In the genomic region with DNA sequence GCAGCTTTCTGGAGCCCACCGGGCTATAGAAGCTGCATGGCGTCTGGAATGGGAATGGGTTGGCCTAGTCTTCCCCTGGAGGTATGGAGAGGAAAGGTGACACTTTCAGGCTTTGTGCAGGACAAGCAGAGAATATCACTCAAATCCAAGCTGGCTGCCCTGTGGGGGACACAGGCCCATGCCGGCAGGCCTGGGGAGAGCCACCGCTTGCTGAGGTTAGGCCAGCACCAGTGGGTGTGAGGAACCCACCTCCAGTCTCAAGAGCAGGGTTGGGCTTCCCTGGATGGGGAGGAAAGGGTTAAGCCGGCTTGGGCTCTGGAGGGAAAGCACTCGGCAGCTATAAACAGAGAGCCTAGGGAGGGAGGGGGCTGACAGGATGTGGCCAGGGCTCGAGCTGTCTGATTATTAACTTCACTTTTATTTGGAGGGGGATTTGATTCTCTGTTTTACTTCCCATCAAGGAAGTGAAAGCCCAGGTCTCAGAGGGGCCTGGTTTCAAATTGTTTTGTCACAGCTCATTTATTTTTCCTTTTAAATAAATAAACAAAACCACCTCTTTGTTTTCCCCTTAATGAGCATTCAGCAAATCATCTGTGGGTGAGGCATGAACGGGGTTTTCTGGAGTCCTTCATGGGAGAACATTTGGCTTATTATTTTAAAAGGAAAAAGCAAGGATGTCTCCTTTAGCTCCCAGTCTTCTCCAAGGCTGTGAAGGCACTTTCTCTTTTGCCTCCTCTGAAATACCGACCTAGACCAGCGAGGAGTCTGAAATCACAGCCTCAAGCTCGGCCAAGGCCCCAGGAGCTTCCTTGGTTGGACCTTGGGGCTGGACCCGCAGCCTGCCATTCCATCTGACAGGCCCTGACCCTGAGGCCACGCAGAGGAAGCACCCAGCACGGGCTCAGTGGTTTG, we compare ENCODE assay signal across 1 cellular context.
TF ChIP-seq lines count a peak whose summit lies in the region.

No MANE protein-coding gene starts in this region.

TF ChIP-seq in HepG2, 621 proteins besides CTCF, POLR2A, EP300 and RAD21 (continued from another document and continues in another):
- TF ChIP-seq, protein P1, sequence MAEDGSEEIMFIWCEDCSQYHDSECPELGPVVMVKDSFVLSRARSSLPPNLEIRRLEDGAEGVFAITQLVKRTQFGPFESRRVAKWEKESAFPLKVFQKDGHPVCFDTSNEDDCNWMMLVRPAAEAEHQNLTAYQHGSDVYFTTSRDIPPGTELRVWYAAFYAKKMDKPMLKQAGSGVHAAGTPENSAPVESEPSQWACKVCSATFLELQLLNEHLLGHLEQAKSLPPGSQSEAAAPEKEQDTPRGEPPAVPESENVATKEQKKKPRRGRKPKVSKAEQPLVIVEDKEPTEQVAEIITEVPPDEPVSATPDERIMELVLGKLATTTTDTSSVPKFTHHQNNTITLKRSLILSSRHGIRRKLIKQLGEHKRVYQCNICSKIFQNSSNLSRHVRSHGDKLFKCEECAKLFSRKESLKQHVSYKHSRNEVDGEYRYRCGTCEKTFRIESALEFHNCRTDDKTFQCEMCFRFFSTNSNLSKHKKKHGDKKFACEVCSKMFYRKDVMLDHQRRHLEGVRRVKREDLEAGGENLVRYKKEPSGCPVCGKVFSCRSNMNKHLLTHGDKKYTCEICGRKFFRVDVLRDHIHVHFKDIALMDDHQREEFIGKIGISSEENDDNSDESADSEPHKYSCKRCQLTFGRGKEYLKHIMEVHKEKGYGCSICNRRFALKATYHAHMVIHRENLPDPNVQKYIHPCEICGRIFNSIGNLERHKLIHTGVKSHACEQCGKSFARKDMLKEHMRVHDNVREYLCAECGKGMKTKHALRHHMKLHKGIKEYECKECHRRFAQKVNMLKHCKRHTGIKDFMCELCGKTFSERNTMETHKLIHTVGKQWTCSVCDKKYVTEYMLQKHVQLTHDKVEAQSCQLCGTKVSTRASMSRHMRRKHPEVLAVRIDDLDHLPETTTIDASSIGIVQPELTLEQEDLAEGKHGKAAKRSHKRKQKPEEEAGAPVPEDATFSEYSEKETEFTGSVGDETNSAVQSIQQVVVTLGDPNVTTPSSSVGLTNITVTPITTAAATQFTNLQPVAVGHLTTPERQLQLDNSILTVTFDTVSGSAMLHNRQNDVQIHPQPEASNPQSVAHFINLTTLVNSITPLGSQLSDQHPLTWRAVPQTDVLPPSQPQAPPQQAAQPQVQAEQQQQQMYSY (CRISPR knock-in tag; IDR thresholded peaks at IDR 0.05) = peak; percentile 84
- peak; percentile 51; the same call in 1 of the 2 replicates for TF ChIP-seq FOXK1 (CRISPR knock-in tag; IDR thresholded peaks at IDR 0.05; ENCODE audit: borderline replicate concordance, low read depth)
- no peak for TF ChIP-seq MTF1 (CRISPR knock-in tag; IDR thresholded peaks at IDR 0.05)
- TF ChIP-seq, protein P2, sequence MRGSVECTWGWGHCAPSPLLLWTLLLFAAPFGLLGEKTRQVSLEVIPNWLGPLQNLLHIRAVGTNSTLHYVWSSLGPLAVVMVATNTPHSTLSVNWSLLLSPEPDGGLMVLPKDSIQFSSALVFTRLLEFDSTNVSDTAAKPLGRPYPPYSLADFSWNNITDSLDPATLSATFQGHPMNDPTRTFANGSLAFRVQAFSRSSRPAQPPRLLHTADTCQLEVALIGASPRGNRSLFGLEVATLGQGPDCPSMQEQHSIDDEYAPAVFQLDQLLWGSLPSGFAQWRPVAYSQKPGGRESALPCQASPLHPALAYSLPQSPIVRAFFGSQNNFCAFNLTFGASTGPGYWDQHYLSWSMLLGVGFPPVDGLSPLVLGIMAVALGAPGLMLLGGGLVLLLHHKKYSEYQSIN (CRISPR knock-in tag; IDR thresholded peaks at IDR 0.05; ENCODE audit: borderline replicate concordance) = no peak
- TF ChIP-seq, protein P3, sequence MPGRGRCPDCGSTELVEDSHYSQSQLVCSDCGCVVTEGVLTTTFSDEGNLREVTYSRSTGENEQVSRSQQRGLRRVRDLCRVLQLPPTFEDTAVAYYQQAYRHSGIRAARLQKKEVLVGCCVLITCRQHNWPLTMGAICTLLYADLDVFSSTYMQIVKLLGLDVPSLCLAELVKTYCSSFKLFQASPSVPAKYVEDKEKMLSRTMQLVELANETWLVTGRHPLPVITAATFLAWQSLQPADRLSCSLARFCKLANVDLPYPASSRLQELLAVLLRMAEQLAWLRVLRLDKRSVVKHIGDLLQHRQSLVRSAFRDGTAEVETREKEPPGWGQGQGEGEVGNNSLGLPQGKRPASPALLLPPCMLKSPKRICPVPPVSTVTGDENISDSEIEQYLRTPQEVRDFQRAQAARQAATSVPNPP (CRISPR knock-in tag; IDR thresholded peaks at IDR 0.05) = no peak
- TF ChIP-seq TAF1 (CRISPR knock-in tag; IDR thresholded peaks at IDR 0.05) = peak; percentile 15; the same call in 1 of the 2 replicates
- TF ChIP-seq LCORL (IDR thresholded peaks at IDR 0.05) = no peak
- peak; percentile 33; the same call in 1 of the 2 replicates for TF ChIP-seq LCORL (CRISPR knock-in tag; IDR thresholded peaks at IDR 0.05)
- TF ChIP-seq, protein P4, sequence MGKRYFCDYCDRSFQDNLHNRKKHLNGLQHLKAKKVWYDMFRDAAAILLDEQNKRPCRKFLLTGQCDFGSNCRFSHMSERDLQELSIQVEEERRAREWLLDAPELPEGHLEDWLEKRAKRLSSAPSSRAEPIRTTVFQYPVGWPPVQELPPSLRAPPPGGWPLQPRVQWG (CRISPR knock-in tag; IDR thresholded peaks at IDR 0.05; ENCODE audit: borderline replicate concordance, low read depth) = no peak
- TF ChIP-seq HMG20A (CRISPR knock-in tag; IDR thresholded peaks at IDR 0.05; ENCODE audit: borderline replicate concordance) = peak; percentile 13; the same call in 1 of the 2 replicates
- TF ChIP-seq ZFP1 (CRISPR knock-in tag; IDR thresholded peaks at IDR 0.05) = no peak
- no peak for TF ChIP-seq SP140L (CRISPR knock-in tag; IDR thresholded peaks at IDR 0.05; ENCODE audit: borderline replicate concordance)
- no peak for TF ChIP-seq THYN1 (CRISPR knock-in tag; IDR thresholded peaks at IDR 0.05; ENCODE audit: borderline replicate concordance, low read depth)
- TF ChIP-seq, protein P5, sequence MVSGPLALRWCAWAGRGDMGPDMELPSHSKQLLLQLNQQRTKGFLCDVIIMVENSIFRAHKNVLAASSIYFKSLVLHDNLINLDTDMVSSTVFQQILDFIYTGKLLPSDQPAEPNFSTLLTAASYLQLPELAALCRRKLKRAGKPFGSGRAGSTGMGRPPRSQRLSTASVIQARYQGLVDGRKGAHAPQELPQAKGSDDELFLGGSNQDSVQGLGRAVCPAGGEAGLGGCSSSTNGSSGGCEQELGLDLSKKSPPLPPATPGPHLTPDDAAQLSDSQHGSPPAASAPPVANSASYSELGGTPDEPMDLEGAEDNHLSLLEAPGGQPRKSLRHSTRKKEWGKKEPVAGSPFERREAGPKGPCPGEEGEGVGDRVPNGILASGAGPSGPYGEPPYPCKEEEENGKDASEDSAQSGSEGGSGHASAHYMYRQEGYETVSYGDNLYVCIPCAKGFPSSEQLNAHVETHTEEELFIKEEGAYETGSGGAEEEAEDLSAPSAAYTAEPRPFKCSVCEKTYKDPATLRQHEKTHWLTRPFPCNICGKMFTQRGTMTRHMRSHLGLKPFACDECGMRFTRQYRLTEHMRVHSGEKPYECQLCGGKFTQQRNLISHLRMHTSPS (CRISPR knock-in tag; IDR thresholded peaks at IDR 0.05; ENCODE audit: low read depth) = no peak
- no peak for TF ChIP-seq BHLHE40 (IDR thresholded peaks at IDR 0.05; ENCODE audit: low read length)
- no peak for TF ChIP-seq BCL6 (CRISPR knock-in tag; IDR thresholded peaks at IDR 0.05)
- no peak for TF ChIP-seq ZNF878 (CRISPR knock-in tag; IDR thresholded peaks at IDR 0.05)
- TF ChIP-seq, protein P6, sequence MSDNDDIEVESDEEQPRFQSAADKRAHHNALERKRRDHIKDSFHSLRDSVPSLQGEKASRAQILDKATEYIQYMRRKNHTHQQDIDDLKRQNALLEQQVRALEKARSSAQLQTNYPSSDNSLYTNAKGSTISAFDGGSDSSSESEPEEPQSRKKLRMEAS (IDR thresholded peaks at IDR 0.05) = 0 out of 2 replicates have a peak, but pooled peaks have one; percentile 25
- no peak for TF ChIP-seq NPAS2 (CRISPR knock-in tag; IDR thresholded peaks at IDR 0.05; ENCODE audit: borderline replicate concordance)
- TF ChIP-seq, protein P7, sequence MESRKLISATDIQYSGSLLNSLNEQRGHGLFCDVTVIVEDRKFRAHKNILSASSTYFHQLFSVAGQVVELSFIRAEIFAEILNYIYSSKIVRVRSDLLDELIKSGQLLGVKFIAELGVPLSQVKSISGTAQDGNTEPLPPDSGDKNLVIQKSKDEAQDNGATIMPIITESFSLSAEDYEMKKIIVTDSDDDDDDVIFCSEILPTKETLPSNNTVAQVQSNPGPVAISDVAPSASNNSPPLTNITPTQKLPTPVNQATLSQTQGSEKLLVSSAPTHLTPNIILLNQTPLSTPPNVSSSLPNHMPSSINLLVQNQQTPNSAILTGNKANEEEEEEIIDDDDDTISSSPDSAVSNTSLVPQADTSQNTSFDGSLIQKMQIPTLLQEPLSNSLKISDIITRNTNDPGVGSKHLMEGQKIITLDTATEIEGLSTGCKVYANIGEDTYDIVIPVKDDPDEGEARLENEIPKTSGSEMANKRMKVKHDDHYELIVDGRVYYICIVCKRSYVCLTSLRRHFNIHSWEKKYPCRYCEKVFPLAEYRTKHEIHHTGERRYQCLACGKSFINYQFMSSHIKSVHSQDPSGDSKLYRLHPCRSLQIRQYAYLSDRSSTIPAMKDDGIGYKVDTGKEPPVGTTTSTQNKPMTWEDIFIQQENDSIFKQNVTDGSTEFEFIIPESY (CRISPR knock-in tag; IDR thresholded peaks at IDR 0.05) = no peak; the same call in 1 of the 2 replicates
- TF ChIP-seq, protein P8, sequence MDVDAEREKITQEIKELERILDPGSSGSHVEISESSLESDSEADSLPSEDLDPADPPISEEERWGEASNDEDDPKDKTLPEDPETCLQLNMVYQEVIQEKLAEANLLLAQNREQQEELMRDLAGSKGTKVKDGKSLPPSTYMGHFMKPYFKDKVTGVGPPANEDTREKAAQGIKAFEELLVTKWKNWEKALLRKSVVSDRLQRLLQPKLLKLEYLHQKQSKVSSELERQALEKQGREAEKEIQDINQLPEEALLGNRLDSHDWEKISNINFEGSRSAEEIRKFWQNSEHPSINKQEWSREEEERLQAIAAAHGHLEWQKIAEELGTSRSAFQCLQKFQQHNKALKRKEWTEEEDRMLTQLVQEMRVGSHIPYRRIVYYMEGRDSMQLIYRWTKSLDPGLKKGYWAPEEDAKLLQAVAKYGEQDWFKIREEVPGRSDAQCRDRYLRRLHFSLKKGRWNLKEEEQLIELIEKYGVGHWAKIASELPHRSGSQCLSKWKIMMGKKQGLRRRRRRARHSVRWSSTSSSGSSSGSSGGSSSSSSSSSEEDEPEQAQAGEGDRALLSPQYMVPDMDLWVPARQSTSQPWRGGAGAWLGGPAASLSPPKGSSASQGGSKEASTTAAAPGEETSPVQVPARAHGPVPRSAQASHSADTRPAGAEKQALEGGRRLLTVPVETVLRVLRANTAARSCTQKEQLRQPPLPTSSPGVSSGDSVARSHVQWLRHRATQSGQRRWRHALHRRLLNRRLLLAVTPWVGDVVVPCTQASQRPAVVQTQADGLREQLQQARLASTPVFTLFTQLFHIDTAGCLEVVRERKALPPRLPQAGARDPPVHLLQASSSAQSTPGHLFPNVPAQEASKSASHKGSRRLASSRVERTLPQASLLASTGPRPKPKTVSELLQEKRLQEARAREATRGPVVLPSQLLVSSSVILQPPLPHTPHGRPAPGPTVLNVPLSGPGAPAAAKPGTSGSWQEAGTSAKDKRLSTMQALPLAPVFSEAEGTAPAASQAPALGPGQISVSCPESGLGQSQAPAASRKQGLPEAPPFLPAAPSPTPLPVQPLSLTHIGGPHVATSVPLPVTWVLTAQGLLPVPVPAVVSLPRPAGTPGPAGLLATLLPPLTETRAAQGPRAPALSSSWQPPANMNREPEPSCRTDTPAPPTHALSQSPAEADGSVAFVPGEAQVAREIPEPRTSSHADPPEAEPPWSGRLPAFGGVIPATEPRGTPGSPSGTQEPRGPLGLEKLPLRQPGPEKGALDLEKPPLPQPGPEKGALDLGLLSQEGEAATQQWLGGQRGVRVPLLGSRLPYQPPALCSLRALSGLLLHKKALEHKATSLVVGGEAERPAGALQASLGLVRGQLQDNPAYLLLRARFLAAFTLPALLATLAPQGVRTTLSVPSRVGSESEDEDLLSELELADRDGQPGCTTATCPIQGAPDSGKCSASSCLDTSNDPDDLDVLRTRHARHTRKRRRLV (CRISPR knock-in tag; IDR thresholded peaks at IDR 0.05) = no peak
- no peak for TF ChIP-seq KDM5B (CRISPR knock-in tag; IDR thresholded peaks at IDR 0.05; ENCODE audit: borderline replicate concordance)
- peak; percentile 46 for TF ChIP-seq NCOA2 (CRISPR knock-in tag; IDR thresholded peaks at IDR 0.05)
- TF ChIP-seq SMAD9 (CRISPR knock-in tag; IDR thresholded peaks at IDR 0.05) = no peak
- TF ChIP-seq ZNF550 (CRISPR knock-in tag; IDR thresholded peaks at IDR 0.05; ENCODE audit: borderline replicate concordance) = no peak
- TF ChIP-seq NFYC (CRISPR knock-in tag; IDR thresholded peaks at IDR 0.05) = 0 out of 2 replicates have a peak, but pooled peaks have one; percentile 6
- no peak for TF ChIP-seq ZFP82 (CRISPR knock-in tag; IDR thresholded peaks at IDR 0.05; ENCODE audit: borderline replicate concordance)
- TF ChIP-seq, protein P9, sequence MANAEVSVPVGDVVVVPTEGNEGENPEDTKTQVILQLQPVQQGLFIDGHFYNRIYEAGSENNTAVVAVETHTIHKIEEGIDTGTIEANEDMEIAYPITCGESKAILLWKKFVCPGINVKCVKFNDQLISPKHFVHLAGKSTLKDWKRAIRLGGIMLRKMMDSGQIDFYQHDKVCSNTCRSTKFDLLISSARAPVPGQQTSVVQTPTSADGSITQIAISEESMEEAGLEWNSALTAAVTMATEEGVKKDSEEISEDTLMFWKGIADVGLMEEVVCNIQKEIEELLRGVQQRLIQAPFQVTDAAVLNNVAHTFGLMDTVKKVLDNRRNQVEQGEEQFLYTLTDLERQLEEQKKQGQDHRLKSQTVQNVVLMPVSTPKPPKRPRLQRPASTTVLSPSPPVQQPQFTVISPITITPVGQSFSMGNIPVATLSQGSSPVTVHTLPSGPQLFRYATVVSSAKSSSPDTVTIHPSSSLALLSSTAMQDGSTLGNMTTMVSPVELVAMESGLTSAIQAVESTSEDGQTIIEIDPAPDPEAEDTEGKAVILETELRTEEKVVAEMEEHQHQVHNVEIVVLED (CRISPR knock-in tag; IDR thresholded peaks at IDR 0.05; ENCODE audit: borderline replicate concordance) = 0 out of 2 replicates have a peak, but pooled peaks have one; percentile 8
- TF ChIP-seq, protein P10, sequence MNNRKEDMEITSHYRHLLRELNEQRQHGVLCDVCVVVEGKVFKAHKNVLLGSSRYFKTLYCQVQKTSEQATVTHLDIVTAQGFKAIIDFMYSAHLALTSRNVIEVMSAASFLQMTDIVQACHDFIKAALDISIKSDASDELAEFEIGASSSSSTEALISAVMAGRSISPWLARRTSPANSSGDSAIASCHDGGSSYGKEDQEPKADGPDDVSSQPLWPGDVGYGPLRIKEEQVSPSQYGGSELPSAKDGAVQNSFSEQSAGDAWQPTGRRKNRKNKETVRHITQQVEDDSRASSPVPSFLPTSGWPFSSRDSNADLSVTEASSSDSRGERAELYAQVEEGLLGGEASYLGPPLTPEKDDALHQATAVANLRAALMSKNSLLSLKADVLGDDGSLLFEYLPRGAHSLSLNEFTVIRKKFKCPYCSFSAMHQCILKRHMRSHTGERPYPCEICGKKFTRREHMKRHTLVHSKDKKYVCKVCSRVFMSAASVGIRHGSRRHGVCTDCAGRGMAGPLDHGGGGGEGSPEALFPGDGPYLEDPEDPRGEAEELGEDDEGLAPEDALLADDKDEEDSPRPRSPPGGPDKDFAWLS (CRISPR knock-in tag; IDR thresholded peaks at IDR 0.05; ENCODE audit: borderline replicate concordance) = no peak
- no peak for TF ChIP-seq MEF2D (CRISPR knock-in tag; IDR thresholded peaks at IDR 0.05)
- no peak for TF ChIP-seq ZBTB20 (CRISPR knock-in tag; IDR thresholded peaks at IDR 0.05; ENCODE audit: borderline replicate concordance, low read depth)
- TF ChIP-seq, protein P11, sequence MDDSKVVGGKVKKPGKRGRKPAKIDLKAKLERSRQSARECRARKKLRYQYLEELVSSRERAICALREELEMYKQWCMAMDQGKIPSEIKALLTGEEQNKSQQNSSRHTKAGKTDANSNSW (CRISPR knock-in tag; IDR thresholded peaks at IDR 0.05; ENCODE audit: borderline replicate concordance) = no peak
- no peak for TF ChIP-seq ZNF510 (CRISPR knock-in tag; IDR thresholded peaks at IDR 0.05; ENCODE audit: low read depth)
- TF ChIP-seq ATAD3A (CRISPR knock-in tag; IDR thresholded peaks at IDR 0.05) = no peak
